ENCODE assay signal across 11 cellular contexts in genomic region chr3:149609595-149609994, GRCh38. TPM values are rescaled to one million over a fixed set of nuclear protein-coding genes. Genes with fewer than 3 reads are reported as not detected.
DNase-seq lines count a peak whose midpoint lies in the region; ATAC-seq lines count a peak whose summit lies in the region.
"Had no signal": no experiment of that assay in that cellular context is flagged by ENCODE, and none has a peak within 500 bp of the region (broad histone marks: within the 10 kb centered on the region; RNA-seq: fewer than 3 reads in every experiment).

No MANE protein-coding gene starts in this region.

- POLR2A ChIA-PET in naive thymus-derived CD8-positive, alpha-beta T cell (lab: Charles Lee): no interaction called here

- DNase-seq in lung microvascular endothelial cell (ENCODE audit: low read depth in 2 of 2) (peak; percentile 83 to 94), mucosa of gallbladder (ENCODE audit: low spot score) (no peak), NCI-H526 treated with DMSO at 0.1 percent for 48 hours (lab: John Stamatoyannopoulos, UW) (no peak)
- DNase-seq in activated effector memory CD4-positive, alpha-beta T cell treated with Interleukin-2 at 50 U/mL for 16 hours: no peak
- DNase-seq in naive thymus-derived CD8-positive, alpha-beta T cell: no peak
- DNase-seq: activated naive CD4-positive, alpha-beta T cell treated with anti-CD3 and anti-CD28 coated beads, Interleukin-2, amount 50 U/mL, for 16 hours; right cardiac atrium had no signal

- ATAC-seq in GM18517 (IDR thresholded peaks at IDR 0.05; ENCODE audit: unreplicated experiment): peak; percentile 96
- ATAC-seq in GM21619 (IDR thresholded peaks at IDR 0.05; ENCODE audit: unreplicated experiment): peak; percentile 96
- ATAC-seq in HG03442 (IDR thresholded peaks at IDR 0.05; ENCODE audit: unreplicated experiment): peak; percentile 94
- ATAC-seq in naive thymus-derived CD8-positive, alpha-beta T cell: no peak

- no peaks in the 10 kb centered on the region for H3K4me1 Mint-ChIP-seq in naive thymus-derived CD8-positive, alpha-beta T cell

- no peak overlapping the region for H3K4me3 Mint-ChIP-seq in naive thymus-derived CD8-positive, alpha-beta T cell
- H3K4me3 Mint-ChIP-seq: T-helper 1 cell treated with Interleukin-12 subunit alpha and Interleukin-12 subunit beta and Interleukin-4 antibody, amounts not matched to agents 30 μg/mL and 1 μg/mL, for 36 hours had no signal

- H3K27ac Mint-ChIP-seq in naive thymus-derived CD8-positive, alpha-beta T cell: no peak overlapping the region
- H3K27ac Mint-ChIP-seq: T-helper 1 cell treated with Interleukin-12 subunit alpha and Interleukin-12 subunit beta and Interleukin-4 antibody, amounts not matched to agents 30 μg/mL and 1 μg/mL, for 36 hours had no signal

- no peaks in the 10 kb centered on the region for H3K36me3 Mint-ChIP-seq in naive thymus-derived CD8-positive, alpha-beta T cell

- H3K9me3 Mint-ChIP-seq in naive thymus-derived CD8-positive, alpha-beta T cell: no peaks in the 10 kb centered on the region
- H3K9me3 Mint-ChIP-seq: T-helper 1 cell treated with Interleukin-12 subunit alpha and Interleukin-12 subunit beta and Interleukin-4 antibody, amounts not matched to agents 30 μg/mL and 1 μg/mL, for 36 hours had no signal

- peaks cover 0 to 11% (median 8%) of the 10 kb centered on the region in 5 donors for H3K27me3 Mint-ChIP-seq in naive thymus-derived CD8-positive, alpha-beta T cell

RNA-seq across cellular contexts. Expression of gene WWTR1, which starts 48.2 kb away (rescaled TPM):
- total RNA-seq in lung microvascular endothelial cell: 124 and 142 TPM in 2 replicates
- 82.8 TPM for total RNA-seq in mucosa of gallbladder
- total RNA-seq in naive thymus-derived CD8-positive, alpha-beta T cell: under 1 TPM; 0.57 to 0.58 TPM
- under 1 TPM; 0.06 to 0.37 (median 0.10) TPM for polyA plus RNA-seq in naive thymus-derived CD8-positive, alpha-beta T cell

Comparison
In these comparisons a context has a peak if more than half of its experiments do, and no peak if none do; other contexts are left out.
1. ATAC-seq: peak in GM18517 (single experiment), GM21619 (single experiment) and HG03442 (single experiment); none in naive thymus-derived CD8-positive, alpha-beta T cell (0 of 2).
2. DNase-seq: peak in lung microvascular endothelial cell (2 of 2); none in activated effector memory CD4-positive, alpha-beta T cell treated with Interleukin-2 at 50 U/mL for 16 hours (single experiment), mucosa of gallbladder (single experiment), naive thymus-derived CD8-positive, alpha-beta T cell (0 of 10) and NCI-H526 treated with DMSO at 0.1 percent for 48 hours (single experiment).
3. RNA of gene WWTR1, which starts 48.2 kb away (total RNA-seq): 124 to 142 TPM in lung microvascular endothelial cell and 82.8 TPM in mucosa of gallbladder (single experiment); 0.57 to 0.58 TPM in naive thymus-derived CD8-positive, alpha-beta T cell; every median in the first group is over 10 times any median in the second.